8 cellular contexts compared by ENCODE assay signal in genomic region chr10:68212721-68213352, GRCh38. TPM values are rescaled to one million over a fixed set of nuclear protein-coding genes. Genes with fewer than 3 reads are reported as not detected.
DNase-seq lines count a peak whose midpoint lies in the region; ATAC-seq and TF ChIP-seq lines count a peak whose summit lies in the region.

No MANE protein-coding gene starts in this region.

- H3K4me1 ChIP-seq in CD8-positive, alpha-beta T cell (ENCODE audit: insufficient read depth, low read length): no peaks in the 10 kb centered on the region
- H3K4me1 ChIP-seq in tibial artery: no peaks in the 10 kb centered on the region

- no peaks in the 10 kb centered on the region for H3K4me1 Mint-ChIP-seq in CD8-positive, alpha-beta T cell (ENCODE audit: low read depth)
- no peaks in the 10 kb centered on the region for H3K4me1 Mint-ChIP-seq in glutamatergic neuron (ENCODE audit: low read depth, unreplicated experiment)

- POLR2A ChIA-PET in CD8-positive, alpha-beta T cell (lab: Charles Lee): no interaction called here

- no peaks in the 10 kb centered on the region for H3K36me3 Mint-ChIP-seq in CD8-positive, alpha-beta T cell
- H3K36me3 Mint-ChIP-seq in glutamatergic neuron (ENCODE audit: unreplicated experiment): no peaks in the 10 kb centered on the region

- no peak overlapping the region for H3K27ac ChIP-seq in CD8-positive, alpha-beta T cell (ENCODE audit: low read depth, low read length)
- H3K27ac ChIP-seq in tibial artery: no peak overlapping the region

- ATAC-seq in CD8-positive, alpha-beta T cell: no peak
- ATAC-seq in SK-N-SH treated with all-trans-retinoic acid at 6 μM for 48 hours: peak; percentile 30
- ATAC-seq in GM21619 (IDR thresholded peaks at IDR 0.05; ENCODE audit: unreplicated experiment): no peak
- ATAC-seq in GM18502 (IDR thresholded peaks at IDR 0.05; ENCODE audit: poor library complexity, unreplicated experiment): no peak

- H3K27ac Mint-ChIP-seq in CD8-positive, alpha-beta T cell: no peak overlapping the region
- H3K27ac Mint-ChIP-seq in glutamatergic neuron (ENCODE audit: unreplicated experiment): no peak overlapping the region

- H3K4me3 Mint-ChIP-seq in CD8-positive, alpha-beta T cell: no peak overlapping the region
- no peak overlapping the region for H3K4me3 Mint-ChIP-seq in glutamatergic neuron (ENCODE audit: unreplicated experiment)

- intact Hi-C loops in CD8-positive, alpha-beta T cell (cut with DNase I, micrococcal nuclease): loop anchor here (1.0 to 10.0 kb wide), 5 partner anchors 89 to 682 kb away; no protein-coding TSS in a partner anchor
- intact Hi-C loops in tibial artery (cut with DNase I; ENCODE audit: low total_unique reads): loop anchor here (10.0 kb wide), 1 partner anchor 92 kb away; no protein-coding TSS in a partner anchor

- TF ChIP-seq CTCF in CD8-positive, alpha-beta T cell (IDR thresholded peaks at IDR 0.05): peak; percentile 71
- TF ChIP-seq CTCF in glutamatergic neuron (IDR thresholded peaks at IDR 0.05; ENCODE audit: partially characterized antibody, unreplicated experiment) (peak; percentile 83), tibial artery (IDR thresholded peaks at IDR 0.05) (peak; percentile 52 to 53)

- H3K9me3 Mint-ChIP-seq in CD8-positive, alpha-beta T cell: no peaks in the 10 kb centered on the region
- H3K9me3 Mint-ChIP-seq in glutamatergic neuron (ENCODE audit: unreplicated experiment): no peaks in the 10 kb centered on the region

- CTCF ChIA-PET in CD8-positive, alpha-beta T cell (lab: Charles Lee): interaction anchor here (0.8 to 3.7 kb wide), 13 partner anchors 9 to 687 kb away, joined by 3 to 33 read pairs (median 4); partner anchors contain the start of gene PBLD

- DNase-seq in CD8-positive, alpha-beta T cell: no peak
- DNase-seq in H7 (peak; percentile 19), glutamatergic neuron (no peak), tibial artery (no peak), activated gamma-delta T cell treated with Interleukin-2 at 50 U/mL for 16 hours (no peak)

- no peaks in the 10 kb centered on the region for H3K36me3 ChIP-seq in CD8-positive, alpha-beta T cell (ENCODE audit: insufficient read depth, low read length)
- H3K36me3 ChIP-seq in H7 (replicated peaks; ENCODE audit: control insufficient read depth, insufficient read depth, low read length): no peaks in the 10 kb centered on the region
- no peaks in the 10 kb centered on the region for H3K36me3 ChIP-seq in tibial artery

- H3K27me3 Mint-ChIP-seq in CD8-positive, alpha-beta T cell (ENCODE audit: low read depth): peaks cover 9% of the 10 kb centered on the region
- no peaks in the 10 kb centered on the region for H3K27me3 Mint-ChIP-seq in glutamatergic neuron (ENCODE audit: unreplicated experiment)

- no peaks in the 10 kb centered on the region for H3K9me3 ChIP-seq in CD8-positive, alpha-beta T cell (ENCODE audit: low read length)
- no peaks in the 10 kb centered on the region for H3K9me3 ChIP-seq in tibial artery

- no peak overlapping the region for H3K4me3 ChIP-seq in CD8-positive, alpha-beta T cell (ENCODE audit: low read depth, low read length)
- H3K4me3 ChIP-seq in H7 (ENCODE audit: insufficient read depth, low read depth, low read length) (no peak overlapping the region), tibial artery (no peak overlapping the region)

- no peaks in the 10 kb centered on the region for H3K27me3 ChIP-seq in CD8-positive, alpha-beta T cell (ENCODE audit: insufficient read depth, low read length)
- H3K27me3 ChIP-seq in H7 (ENCODE audit: control insufficient read depth, insufficient read depth, low read length) (no peaks in the 10 kb centered on the region), tibial artery (peaks cover 0 to 4% of the 10 kb centered on the region in 2 donors)

TF ChIP-seq in SK-N-SH treated with all-trans-retinoic acid at 6 μM for 48 hours, 23 proteins besides CTCF, POLR2A, EP300 and RAD21:
- TF ChIP-seq TCF4 (CRISPR knock-in tag; IDR thresholded peaks at IDR 0.05; ENCODE audit: borderline replicate concordance) (no peak), TSHZ2 (CRISPR knock-in tag; IDR thresholded peaks at IDR 0.05) (no peak), PPARA (CRISPR knock-in tag; IDR thresholded peaks at IDR 0.05; ENCODE audit: borderline replicate concordance) (no peak)
TF ChIP-seq in SK-N-SH treated with all-trans-retinoic acid at 6 μM for 48 hours: peak in this region for 0.

RNA-seq across cellular contexts. Expression of gene ATOH7, which starts 19.1 kb away (rescaled TPM):
- total RNA-seq in CD8-positive, alpha-beta T cell: not detected
- 0.15 TPM in 1 of 2 replicates, not detected in the other for total RNA-seq in H7 (2014; rRNA removed; shearing (Covaris generic))
- 0.86 TPM for total RNA-seq in glutamatergic neuron (ENCODE audit: unreplicated experiment)
